Comparison of ENCODE assay signal across 18 cellular contexts in the genomic region with DNA sequence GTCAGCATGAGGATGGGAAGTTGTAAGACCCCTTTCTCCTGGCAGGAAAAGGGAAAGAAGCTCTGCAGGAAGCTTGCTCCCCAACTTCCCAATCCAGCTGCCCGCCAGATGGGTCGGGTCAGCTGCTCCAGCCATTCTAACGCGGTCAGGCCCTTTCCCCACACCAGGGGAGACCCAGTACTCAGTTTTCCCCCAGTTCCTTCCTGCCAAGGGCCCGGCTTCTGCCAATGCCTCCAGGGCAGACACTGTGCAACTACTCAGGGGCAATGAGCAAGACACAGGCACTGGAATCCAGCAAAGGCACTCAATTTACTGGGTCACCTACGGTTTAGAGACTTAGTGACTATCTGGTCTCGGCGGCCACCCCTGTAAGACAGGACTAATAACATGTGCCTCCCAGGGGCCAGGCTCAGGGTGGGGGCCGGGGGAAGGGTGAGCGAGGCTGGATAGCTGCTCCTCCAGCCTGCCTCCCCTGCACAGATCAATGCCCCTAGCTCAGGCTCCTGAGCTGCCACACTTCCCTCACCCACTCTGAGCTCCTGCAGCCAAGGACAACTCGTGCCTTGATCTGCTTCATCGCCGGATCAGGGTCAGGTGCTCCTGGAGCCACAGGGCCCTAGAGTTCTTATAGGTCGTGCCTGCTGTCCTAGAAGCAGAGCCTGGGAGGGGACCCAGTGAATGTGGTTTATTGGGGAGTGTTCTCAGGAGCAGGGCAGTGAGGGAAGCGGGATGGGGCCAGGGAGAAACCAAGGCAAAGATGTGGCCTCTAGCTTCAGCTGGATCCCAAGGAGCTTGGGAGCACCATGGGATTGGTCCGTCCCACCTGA.
"Had no signal": no experiment of that assay in that cellular context is flagged by ENCODE, and none has a peak within 500 bp of the region (broad histone marks: within the 10 kb centered on the region; RNA-seq: fewer than 3 reads in every experiment).

No MANE protein-coding gene starts in this region.

- H3K9me3 ChIP-seq: neutrophil, right atrium auricular region, suprapubic skin had no signal

- H3K27ac ChIP-seq: epithelial cell of prostate, neutrophil, right atrium auricular region, suprapubic skin had no signal

- H3K27ac Mint-ChIP-seq: activated CD4-positive, alpha-beta memory T cell treated with anti-CD3 and anti-CD28 coated beads, Interleukin-2, amount 10 ng/mL, durations not matched to agents 7 days and 5 days; activated CD4-positive, alpha-beta T cell treated with anti-CD3 and anti-CD28 coated beads for 36 hours; effector memory CD8-positive, alpha-beta T cell; T-helper 1 cell treated with Interleukin-12 subunit alpha and Interleukin-12 subunit beta and Interleukin-4 antibody, amounts not matched to agents 30 μg/mL and 1 μg/mL, for 36 hours had no signal

- H3K27me3 ChIP-seq: neutrophil, right atrium auricular region, suprapubic skin had no signal

- DNase-seq: activated CD4-positive, alpha-beta memory T cell treated with anti-CD3 and anti-CD28 coated beads, Interleukin-2, amount 10 ng/mL, durations not matched to agents 7 days and 5 days; activated CD4-positive, alpha-beta T cell treated with anti-CD3 and anti-CD28 coated beads for 36 hours; activated effector memory CD4-positive, alpha-beta T cell treated with Interleukin-2 at 50 U/mL for 16 hours; activated naive CD4-positive, alpha-beta T cell treated with anti-CD3 and anti-CD28 coated beads, Interleukin-2, amount 50 U/mL, for 16 hours; activated T-cell treated with anti-CD3 and anti-CD28 coated beads, Interleukin-2, amount 50 U/mL, for 4 hours; central memory CD4-positive, alpha-beta T cell; effector memory CD8-positive, alpha-beta T cell; foreskin melanocyte; kidney glomerular epithelial cell; small intestine; stimulated activated CD4-positive, alpha-beta T cell treated with anti-CD3 and anti-CD28 coated beads, Interleukin-4, amount 100 ng/mL, for 4 hours; stimulated activated CD8-positive, alpha-beta memory T cell treated with anti-CD3 and anti-CD28 coated beads, Interleukin-4, amount 100 ng/mL, for 48 hours; stimulated activated naive CD4-positive, alpha-beta T cell treated with Interleukin-2 at 50 U/mL for 16 hours had no signal

- H3K4me3 Mint-ChIP-seq: activated CD4-positive, alpha-beta memory T cell treated with anti-CD3 and anti-CD28 coated beads, Interleukin-2, amount 10 ng/mL, durations not matched to agents 7 days and 5 days; activated CD4-positive, alpha-beta T cell treated with anti-CD3 and anti-CD28 coated beads for 36 hours; activated T-cell treated with anti-CD3 and anti-CD28 coated beads, Interleukin-2, amount 50 U/mL, for 4 hours; effector memory CD8-positive, alpha-beta T cell; T-helper 1 cell treated with Interleukin-12 subunit alpha and Interleukin-12 subunit beta and Interleukin-4 antibody, amounts not matched to agents 30 μg/mL and 1 μg/mL, for 36 hours had no signal

- H3K36me3 ChIP-seq: neutrophil, right atrium auricular region, suprapubic skin had no signal

- H3K9me3 Mint-ChIP-seq: activated CD4-positive, alpha-beta memory T cell treated with anti-CD3 and anti-CD28 coated beads, Interleukin-2, amount 10 ng/mL, durations not matched to agents 7 days and 5 days; activated T-cell treated with anti-CD3 and anti-CD28 coated beads, Interleukin-2, amount 50 U/mL, for 4 hours; effector memory CD8-positive, alpha-beta T cell; T-helper 1 cell treated with Interleukin-12 subunit alpha and Interleukin-12 subunit beta and Interleukin-4 antibody, amounts not matched to agents 30 μg/mL and 1 μg/mL, for 36 hours had no signal

- ATAC-seq: activated CD4-positive, alpha-beta T cell treated with anti-CD3 and anti-CD28 coated beads for 36 hours; activated T-cell treated with anti-CD3 and anti-CD28 coated beads, Interleukin-2, amount 50 U/mL, for 4 hours; effector memory CD8-positive, alpha-beta T cell had no signal

- H3K4me3 ChIP-seq: right atrium auricular region, suprapubic skin had no signal

- H3K27me3 Mint-ChIP-seq: effector memory CD8-positive, alpha-beta T cell had no signal
